ENCODE assay signal across 19 cellular contexts in genomic region chr7:104926905-104927454, GRCh38.
A peak's percentile ranks its signal among the peaks of the same experiment; 100 is the strongest.
DNase-seq lines count a peak whose midpoint lies in the region; ATAC-seq and TF ChIP-seq lines count a peak whose summit lies in the region.
"Had no signal": no experiment of that assay in that cellular context is flagged by ENCODE, and none has a peak within 500 bp of the region (broad histone marks: within the 10 kb centered on the region; RNA-seq: fewer than 3 reads in every experiment).

No MANE protein-coding gene starts in this region.

- no peaks in the 10 kb centered on the region for H3K27me3 ChIP-seq in Caco-2 (replicated peaks; ENCODE audit: control insufficient read depth, insufficient read depth, low read length)
- H3K27me3 ChIP-seq in colonic mucosa, result no peaks in the 10 kb centered on the region
- H3K27me3 ChIP-seq in mucosa of rectum (ENCODE audit: control insufficient read depth in 2 of 2, insufficient read depth in 2 of 2, low read length in 2 of 2), result no peaks in the 10 kb centered on the region
- H3K27me3 ChIP-seq in gastrocnemius medialis, result no peaks in the 10 kb centered on the region
- H3K27me3 ChIP-seq: SJSA1 had no signal

- no peak overlapping the region for H3K27ac Mint-ChIP-seq in Caco-2 (ENCODE audit: unreplicated experiment)
- H3K27ac Mint-ChIP-seq: activated CD8-positive, alpha-beta memory T cell treated with anti-CD3 and anti-CD28 coated beads, Interleukin-2, amount 10 ng/mL, durations not matched to agents 7 days and 5 days; activated naive CD4-positive, alpha-beta T cell treated with anti-CD3 and anti-CD28 coated beads, Interleukin-2, amount 50 U/mL, for 24 hours; stimulated activated effector memory CD8-positive, alpha-beta T cell treated with anti-CD3 and anti-CD28 coated beads, Interleukin-12 subunit alpha, Interleukin-12 subunit beta, amount 100 ng/mL, for 72 hours had no signal

- intact Hi-C loops in Caco-2 (cut with micrococcal nuclease; ENCODE audit: unreplicated experiment) (loop anchor here (10.0 kb wide), 1 partner anchor 398 kb away; no protein-coding TSS in a partner anchor), colonic mucosa (cut with DNase I) (no loop called here), gastrocnemius medialis (cut with DNase I; ENCODE audit: low total_unique reads) (no loop called here), cardiac septum (cut with DNase I) (no loop called here)

- ATAC-seq in gastrocnemius medialis, result no peak
- ATAC-seq: activated CD8-positive, alpha-beta memory T cell treated with anti-CD3 and anti-CD28 coated beads, Interleukin-2, amount 10 ng/mL, durations not matched to agents 7 days and 5 days; stimulated activated effector memory CD8-positive, alpha-beta T cell treated with anti-CD3 and anti-CD28 coated beads, Interleukin-12 subunit alpha, Interleukin-12 subunit beta, amount 100 ng/mL, for 72 hours had no signal

- POLR2A ChIA-PET in Caco-2 (lab: Charles Lee), result interaction anchor here (0.7 to 1.2 kb wide), 2 partner anchors 57 to 605 kb away, joined by 4 to 6 read pairs; no protein-coding TSS in a partner anchor

- H3K36me3 ChIP-seq in Caco-2 (ENCODE audit: control insufficient read depth, insufficient read depth, low read length), result no peaks in the 10 kb centered on the region
- H3K36me3 ChIP-seq in colonic mucosa, result no peaks in the 10 kb centered on the region
- no peaks in the 10 kb centered on the region for H3K36me3 ChIP-seq in mucosa of rectum (ENCODE audit: control insufficient read depth in 2 of 2, insufficient read depth in 2 of 2, low read length in 2 of 2)
- no peaks in the 10 kb centered on the region for H3K36me3 ChIP-seq in gastrocnemius medialis
- H3K36me3 ChIP-seq: SJSA1 had no signal

- H3K4me1 ChIP-seq in Caco-2 (peaks cover 23% of the 10 kb centered on the region), colonic mucosa (peaks cover 11% of the 10 kb centered on the region), mucosa of rectum (ENCODE audit: control insufficient read depth in 2 of 2, insufficient read depth in 2 of 2, low read length in 2 of 2) (peaks cover 29 to 50% of the 10 kb centered on the region in 2 donors), gastrocnemius medialis (peaks cover 0 to 3% of the 10 kb centered on the region in 2 donors)
- H3K4me1 ChIP-seq: SJSA1 had no signal

- H3K4me3 ChIP-seq in Caco-2 (ENCODE audit: low read depth, low read length), result no peak overlapping the region
- H3K4me3 ChIP-seq in colonic mucosa, result no peak overlapping the region
- H3K4me3 ChIP-seq in mucosa of rectum (ENCODE audit: low read length in 2 of 2), result no peak overlapping the region
- H3K4me3 ChIP-seq in gastrocnemius medialis, result no peak overlapping the region
- H3K4me3 ChIP-seq: SJSA1 had no signal

- H3K4me1 Mint-ChIP-seq in Caco-2 (ENCODE audit: low read depth, unreplicated experiment), result peaks cover 24% of the 10 kb centered on the region

- peak overlapping the region; percentile 31 for H3K4me3 Mint-ChIP-seq in Caco-2 (ENCODE audit: unreplicated experiment)
- H3K4me3 Mint-ChIP-seq: activated CD8-positive, alpha-beta memory T cell treated with anti-CD3 and anti-CD28 coated beads, Interleukin-2, amount 10 ng/mL, durations not matched to agents 7 days and 5 days; activated naive CD4-positive, alpha-beta T cell treated with anti-CD3 and anti-CD28 coated beads, Interleukin-2, amount 50 U/mL, for 24 hours; B cell; stimulated activated effector memory CD8-positive, alpha-beta T cell treated with anti-CD3 and anti-CD28 coated beads, Interleukin-12 subunit alpha, Interleukin-12 subunit beta, amount 100 ng/mL, for 72 hours had no signal

- no peak for TF ChIP-seq POLR2A in gastrocnemius medialis (IDR thresholded peaks at IDR 0.05)

- in situ Hi-C loops in gastrocnemius medialis (cut with MboI; ENCODE audit: low sequenced_read_pairs in 4 of 4), result no loop called here

- peak; percentile 38 to 73 for DNase-seq in Caco-2
- DNase-seq in HT-29 (ENCODE audit: low spot score), result peak; percentile 86
- DNase-seq in colonic mucosa, result no peak
- DNase-seq in gastrocnemius medialis, result no peak
- no peak for DNase-seq in retina
- no peak for DNase-seq in NCI-H82 (lab: John Stamatoyannopoulos, UW)
- DNase-seq in cardiac septum (ENCODE audit: low spot score), result no peak
- DNase-seq: activated CD8-positive, alpha-beta memory T cell treated with anti-CD3 and anti-CD28 coated beads, Interleukin-2, amount 10 ng/mL, durations not matched to agents 7 days and 5 days; central memory CD4-positive, alpha-beta T cell; GF-D8; GOT3; NCI-H748 treated with DMSO at 0.1 percent for 48 hours; stimulated activated CD4-positive, alpha-beta T cell treated with anti-CD3 and anti-CD28 coated beads, Interleukin-4, amount 100 ng/mL, for 1 hour had no signal

- H3K9me3 Mint-ChIP-seq in Caco-2 (ENCODE audit: unreplicated experiment), result no peaks in the 10 kb centered on the region
- H3K9me3 Mint-ChIP-seq: activated naive CD4-positive, alpha-beta T cell treated with anti-CD3 and anti-CD28 coated beads, Interleukin-2, amount 50 U/mL, for 24 hours; stimulated activated effector memory CD8-positive, alpha-beta T cell treated with anti-CD3 and anti-CD28 coated beads, Interleukin-12 subunit alpha, Interleukin-12 subunit beta, amount 100 ng/mL, for 72 hours had no signal

- CTCF ChIA-PET in Caco-2 (lab: Charles Lee), result interaction anchor here (0.6 to 1.1 kb wide), 4 partner anchors 23 to 696 kb away, joined by 3 to 12 read pairs (median 4); no protein-coding TSS in a partner anchor

- peak overlapping the region; percentile 57 for H3K27ac ChIP-seq in colonic mucosa
- peak overlapping the region; percentile 72 to 82 for H3K27ac ChIP-seq in mucosa of rectum (ENCODE audit: low read depth in 2 of 2, low read length in 2 of 2)
- no peak overlapping the region for H3K27ac ChIP-seq in gastrocnemius medialis
- H3K27ac ChIP-seq: epithelial cell of prostate, SJSA1 had no signal

- no peaks in the 10 kb centered on the region for H3K27me3 Mint-ChIP-seq in Caco-2 (ENCODE audit: insufficient read depth, unreplicated experiment)
- H3K27me3 Mint-ChIP-seq: activated CD8-positive, alpha-beta memory T cell treated with anti-CD3 and anti-CD28 coated beads, Interleukin-2, amount 10 ng/mL, durations not matched to agents 7 days and 5 days; activated naive CD4-positive, alpha-beta T cell treated with anti-CD3 and anti-CD28 coated beads, Interleukin-2, amount 50 U/mL, for 24 hours; B cell had no signal

- BruUV-seq in Caco-2 (replicated peaks; lab: Mats Ljungman, UMichigan), result no TSS peak

- no peak for TF ChIP-seq CTCF in Caco-2 (IDR thresholded peaks at IDR 0.05; ENCODE audit: insufficient read depth in 1 of 2, low read depth in 1 of 2, low read length in 1 of 2, severe bottlenecking in 1 of 2, unreplicated experiment in 1 of 2)
- TF ChIP-seq CTCF in colonic mucosa (IDR thresholded peaks at IDR 0.05), result no peak
- no peak for TF ChIP-seq CTCF in gastrocnemius medialis (IDR thresholded peaks at IDR 0.05 in 4 of 5, conservative IDR thresholded peaks at IDR 0.05 in 1 of 5)

- peak overlapping the region in 1 of 2 donors; percentile 49 for H3K9ac ChIP-seq in colonic mucosa (ENCODE audit: low read depth in 2 of 2, low read length in 2 of 2)
- peak overlapping the region; percentile 15 to 24 for H3K9ac ChIP-seq in mucosa of rectum (ENCODE audit: low read depth in 1 of 2, low read length in 2 of 2)

- H3K9me3 ChIP-seq in Caco-2, result no peaks in the 10 kb centered on the region
- H3K9me3 ChIP-seq in colonic mucosa, result no peaks in the 10 kb centered on the region
- H3K9me3 ChIP-seq in mucosa of rectum (ENCODE audit: control insufficient read depth in 2 of 2, low read length in 2 of 2), result no peaks in the 10 kb centered on the region
- H3K9me3 ChIP-seq in gastrocnemius medialis, result no peaks in the 10 kb centered on the region
- H3K9me3 ChIP-seq: SJSA1 had no signal

- no peaks in the 10 kb centered on the region for H3K36me3 Mint-ChIP-seq in Caco-2 (ENCODE audit: insufficient read depth, unreplicated experiment)
- H3K36me3 Mint-ChIP-seq: activated CD8-positive, alpha-beta memory T cell treated with anti-CD3 and anti-CD28 coated beads, Interleukin-2, amount 10 ng/mL, durations not matched to agents 7 days and 5 days; activated naive CD4-positive, alpha-beta T cell treated with anti-CD3 and anti-CD28 coated beads, Interleukin-2, amount 50 U/mL, for 24 hours; stimulated activated effector memory CD8-positive, alpha-beta T cell treated with anti-CD3 and anti-CD28 coated beads, Interleukin-12 subunit alpha, Interleukin-12 subunit beta, amount 100 ng/mL, for 72 hours had no signal

Comparison
In these comparisons a context has a peak if more than half of its experiments do, and no peak if none do; other contexts are left out.
1. DNase-seq: peak in Caco-2 (2 of 2) and HT-29 (single experiment); none in colonic mucosa (single experiment), gastrocnemius medialis (0 of 2), retina (single experiment), NCI-H82 (single experiment) and cardiac septum (single experiment).
2. H3K27ac ChIP-seq: peak in colonic mucosa (single experiment) and mucosa of rectum (2 of 2); none in gastrocnemius medialis (0 of 4).